ENCODE assay signal across 10 cellular contexts in genomic region chr17:50532452-50533024, GRCh38. TPM values are rescaled to one million over a fixed set of nuclear protein-coding genes. Genes with fewer than 3 reads are reported as not detected.
A peak's percentile ranks its signal among the peaks of the same experiment; 100 is the strongest.
DNase-seq lines count a peak whose midpoint lies in the region; ATAC-seq, FAIRE-seq and TF ChIP-seq lines count a peak whose summit lies in the region.
"Had no signal": no experiment of that assay in that cellular context is flagged by ENCODE, and none has a peak within 500 bp of the region (broad histone marks: within the 10 kb centered on the region; RNA-seq: fewer than 3 reads in every experiment).

Gene EPN3, plus strand, starts transcription at chr17:50532735. Its CDS starts 3,822 bp downstream, at chr17:50536557.

- H3K4me1 ChIP-seq in HUES48 (ENCODE audit: control insufficient read depth, insufficient read depth, low read length) (peaks cover 16% of the 10 kb centered on the region), iPS-15b (ENCODE audit: control insufficient read depth, insufficient read depth, low read length) (peaks cover 9% of the 10 kb centered on the region), smooth muscle cell (ENCODE audit: low read depth) (peaks cover 25% of the 10 kb centered on the region)
- H3K4me1 ChIP-seq: SJSA1 had no signal

- H3K36me3 ChIP-seq in HUES48 (ENCODE audit: control insufficient read depth, insufficient read depth, low read length) (no peaks in the 10 kb centered on the region; the same call in 1 of the 2 replicates), WERI-Rb-1 (no peaks in the 10 kb centered on the region), iPS-15b (ENCODE audit: control insufficient read depth, insufficient read depth, low read length) (no peaks in the 10 kb centered on the region), smooth muscle cell (ENCODE audit: low read depth) (no peaks in the 10 kb centered on the region)
- H3K36me3 ChIP-seq: SJSA1 had no signal

- peak; percentile 8; the same call in 1 of the 2 replicates for TF ChIP-seq CTCF in WERI-Rb-1 (IDR thresholded peaks at IDR 0.05; ENCODE audit: low read depth, low read length)
- TF ChIP-seq CTCF in smooth muscle cell (IDR thresholded peaks at IDR 0.05; ENCODE audit: borderline replicate concordance, insufficient read depth, poor library complexity, severe bottlenecking): no peak

- no peaks in the 10 kb centered on the region for H4K20me1 ChIP-seq in smooth muscle cell (ENCODE audit: low read depth)

- no peak for DNase-seq in WERI-Rb-1
- DNase-seq in smooth muscle cell (lab: John Stamatoyannopoulos, UW; ENCODE audit: unreplicated experiment): no peak
- DNase-seq in GM19239 (ENCODE audit: insufficient read length, low spot score): no peak
- no peak for DNase-seq in activated T-cell treated with anti-CD3 and anti-CD28 coated beads, Interleukin-2, amount 50 U/mL, for 1 hour
- DNase-seq: activated effector memory CD4-positive, alpha-beta T cell treated with anti-CD3 and anti-CD28 coated beads, Interleukin-2, amount 50 U/mL, for 16 hours had no signal

- no peak within 1 kb of the TSS for H2AFZ ChIP-seq in smooth muscle cell (ENCODE audit: low read depth)

- H3K27me3 ChIP-seq in HUES48 (ENCODE audit: control insufficient read depth, insufficient read depth, low read length): peaks cover 36% of the 10 kb centered on the region
- no peaks in the 10 kb centered on the region for H3K27me3 ChIP-seq in WERI-Rb-1 (ENCODE audit: insufficient read depth, low read depth, severe bottlenecking)
- H3K27me3 ChIP-seq in iPS-15b (ENCODE audit: control insufficient read depth, insufficient read depth, low read length): peaks cover 40% of the 10 kb centered on the region
- H3K27me3 ChIP-seq in smooth muscle cell (ENCODE audit: low read depth): peaks cover 39% of the 10 kb centered on the region

- WGBS in smooth muscle cell (ENCODE audit: low lambda C conversion rate): 2% methylated on average over 20 of the region's 21 CpGs

- H3F3A ChIP-seq in smooth muscle cell (ENCODE audit: low read depth): no peaks in the 10 kb centered on the region

- H3K79me2 ChIP-seq in smooth muscle cell (ENCODE audit: low read depth): no peaks in the 10 kb centered on the region

- H3K27ac ChIP-seq in HUES48 (ENCODE audit: low read depth, low read length): no peak within 1 kb of the TSS
- H3K27ac ChIP-seq in WERI-Rb-1: no peak within 1 kb of the TSS
- H3K27ac ChIP-seq in smooth muscle cell (ENCODE audit: low read depth): no peak within 1 kb of the TSS
- H3K27ac ChIP-seq: HL-60, SJSA1 had no signal

- H3K9me3 ChIP-seq in HUES48 (ENCODE audit: control insufficient read depth, insufficient read depth, low read length): no peaks in the 10 kb centered on the region
- no peaks in the 10 kb centered on the region for H3K9me3 ChIP-seq in WERI-Rb-1 (ENCODE audit: severe bottlenecking)
- H3K9me3 ChIP-seq in iPS-15b (ENCODE audit: control insufficient read depth, insufficient read depth, low read length): no peaks in the 10 kb centered on the region
- no peaks in the 10 kb centered on the region for H3K9me3 ChIP-seq in smooth muscle cell (replicated peaks; ENCODE audit: low read depth)
- H3K9me3 ChIP-seq: SJSA1 had no signal

- no peak for FAIRE-seq in GM19239 (lab: Jason Lieb, UNC)

- peak within 1 kb of the TSS; percentile 83 for H3K4me2 ChIP-seq in smooth muscle cell

- no peak for ATAC-seq in GM18868 (IDR thresholded peaks at IDR 0.05; ENCODE audit: unreplicated experiment)

- no peak within 1 kb of the TSS for H3K9ac ChIP-seq in HUES48 (ENCODE audit: low read depth, low read length)
- H3K9ac ChIP-seq in iPS-15b (ENCODE audit: low read depth, low read length): peak within 1 kb of the TSS; percentile 37
- no peak within 1 kb of the TSS for H3K9ac ChIP-seq in smooth muscle cell (ENCODE audit: low read depth)

- H3K4me3 ChIP-seq in HUES48 (ENCODE audit: low read depth, low read length) (peak within 1 kb of the TSS; percentile 66), WERI-Rb-1 (ENCODE audit: low read depth, low read length) (no peak within 1 kb of the TSS), iPS-15b (ENCODE audit: low read depth, low read length) (peak within 1 kb of the TSS; percentile 59), smooth muscle cell (peak within 1 kb of the TSS; percentile 46)
- H3K4me3 ChIP-seq: SJSA1 had no signal

RNA-seq across cellular contexts. Expression of gene EPN3, which starts in this region (rescaled TPM):
- total RNA-seq in smooth muscle cell: 3.9 and 6.3 TPM in 2 replicates
- 5.1 and 7.6 TPM in 2 replicates for polyA plus RNA-seq in smooth muscle cell
